In the genomic region with DNA sequence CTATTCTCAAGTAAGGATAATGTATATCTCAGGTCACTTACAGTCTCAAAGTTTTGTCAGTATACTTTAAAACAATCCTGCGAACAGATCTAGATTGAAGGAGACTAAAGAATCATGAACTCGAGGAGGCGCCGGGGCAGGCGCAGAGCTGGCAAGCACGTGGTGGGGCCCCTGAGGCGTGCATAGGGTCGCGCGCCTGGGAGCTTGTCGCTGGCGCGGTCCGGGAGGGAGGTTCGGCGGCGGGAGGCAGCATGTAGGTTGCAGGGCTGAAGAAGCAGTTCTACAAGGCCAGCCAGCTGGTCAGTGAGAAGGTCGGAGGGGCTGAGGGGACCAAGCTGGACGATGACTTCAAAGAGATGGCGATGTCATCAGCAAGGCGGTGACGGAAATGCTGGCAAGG, we compare ENCODE assay signal across 15 cellular contexts. TPM values are rescaled to one million over a fixed set of nuclear protein-coding genes. Genes with fewer than 3 reads are reported as not detected.
"Had no signal": no experiment of that assay in that cellular context is flagged by ENCODE, and none has a peak within 500 bp of the region (broad histone marks: within the 10 kb centered on the region; RNA-seq: fewer than 3 reads in every experiment).

No MANE protein-coding gene starts in this region.

RNA-seq across cellular contexts. Expression of gene CLDN25, which starts 9.4 kb away (rescaled TPM):
- total RNA-seq: stomach, subcutaneous adipose tissue, temporal lobe, testis, thoracic aorta, thyroid gland, tibial nerve, transverse colon, upper lobe of left lung, upper lobe of right lung, ureter, urinary bladder, uterus, vagina had no signal
- polyA plus RNA-seq: stomach, thymus, urinary bladder had no signal
